ENCODE assay signal across 8 cellular contexts in the genomic region with DNA sequence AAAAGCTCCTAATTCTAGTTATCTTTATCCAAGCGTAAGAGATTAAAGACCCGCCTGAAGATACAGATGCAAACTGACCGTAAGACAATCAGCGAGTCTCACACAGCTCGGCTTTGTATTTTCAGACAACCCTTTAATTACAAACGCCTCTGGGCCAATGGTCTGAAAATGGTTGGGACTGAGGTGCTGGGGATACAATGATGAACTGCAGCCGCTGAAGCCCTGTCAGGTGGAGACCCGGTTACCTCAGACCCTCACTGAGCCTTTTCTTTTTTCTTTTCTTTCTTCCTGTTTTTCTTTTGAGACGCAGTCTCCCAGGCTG. TPM values are rescaled to one million over a fixed set of nuclear protein-coding genes. Genes with fewer than 3 reads are reported as not detected.
DNase-seq lines count a peak whose midpoint lies in the region; ATAC-seq lines count a peak whose summit lies in the region.

No MANE protein-coding gene starts in this region.

- no peaks in the 10 kb centered on the region for H3K9me3 Mint-ChIP-seq in naive B cell

- H3K27ac ChIP-seq in SJSA1 (0 out of 2 replicates have a peak overlapping the region, but pooled peaks have one; percentile 8), epithelial cell of prostate (peak overlapping the region; percentile 66)

- H3K4me1 ChIP-seq in SJSA1 (replicated peaks) = peaks cover 10% of the 10 kb centered on the region

- H3K4me1 Mint-ChIP-seq in naive B cell = peaks cover 15 to 24% (median 23%) of the 10 kb centered on the region in 3 donors

- peak overlapping the region; percentile 98 to 100 (median 99) for H3K27ac Mint-ChIP-seq in naive B cell

- no peaks in the 10 kb centered on the region for H3K9me3 ChIP-seq in SJSA1 (replicated peaks)

- ATAC-seq in HG02973 (IDR thresholded peaks at IDR 0.05; ENCODE audit: unreplicated experiment) (peak; percentile 8), naive B cell (ENCODE audit: low read depth in 2 of 2) (peak; percentile 11)

- H3K27me3 ChIP-seq in SJSA1 (replicated peaks) = no peaks in the 10 kb centered on the region

- peak overlapping the region; percentile 93 to 99 (median 99) for H3K4me3 Mint-ChIP-seq in naive B cell

- H3K27me3 Mint-ChIP-seq in naive B cell = no peaks in the 10 kb centered on the region

- DNase-seq in stimulated activated CD4-positive, alpha-beta T cell treated with anti-CD3 and anti-CD28 coated beads, Interleukin-4, amount 100 ng/mL, for 4 hours = peak; percentile 0 to 1
- no peak for DNase-seq in stimulated activated CD4-positive, alpha-beta T cell treated with anti-CD3 and anti-CD28 coated beads, Interleukin-1b, Interleukin-23, amount 100 ng/mL, for 48 hours
- DNase-seq in SJSA1 (ENCODE audit: low read depth in 1 of 2, low spot score in 2 of 2) (no peak), epithelial cell of prostate (ENCODE audit: low read depth, low spot score) (no peak), naive B cell (no peak), DMS153 treated with DMSO at 0.1 percent for 48 hours (lab: John Stamatoyannopoulos, UW; ENCODE audit: unreplicated experiment) (no peak)
- DNase-seq in stimulated activated CD4-positive, alpha-beta T cell treated with anti-CD3 and anti-CD28 coated beads, Interleukin-15, amount 100 ng/mL, for 24 hours = no peak

- H3K4me3 ChIP-seq in SJSA1 = peak overlapping the region; percentile 58

- H3K36me3 ChIP-seq in SJSA1 = peaks cover 2% of the 10 kb centered on the region

- no peaks in the 10 kb centered on the region for H3K36me3 Mint-ChIP-seq in naive B cell

RNA-seq across cellular contexts. Expression of a gene that starts 0.7 kb away (rescaled TPM):
- 13.9 and 16.3 TPM in 2 replicates for total RNA-seq in SJSA1 (2014; rRNA removed; shearing (Covaris generic))
- 10 to 100 TPM in 3 of 6 donors, 1 to 10 TPM in 3; 3.5 to 12.5 (median 9.9) TPM for polyA plus RNA-seq in naive B cell (ENCODE audit: low read depth in 6 of 6)

Comparison
In these comparisons a context has a peak if more than half of its experiments do, and no peak if none do; other contexts are left out.
1. DNase-seq: peak in stimulated activated CD4-positive, alpha-beta T cell treated with anti-CD3 and anti-CD28 coated beads, Interleukin-4, amount 100 ng/mL, for 4 hours (2 of 2); none in stimulated activated CD4-positive, alpha-beta T cell treated with anti-CD3 and anti-CD28 coated beads, Interleukin-1b, Interleukin-23, amount 100 ng/mL, for 48 hours (single experiment), SJSA1 (0 of 2), epithelial cell of prostate (single experiment), naive B cell (single experiment), DMS153 treated with DMSO at 0.1 percent for 48 hours (single experiment) and stimulated activated CD4-positive, alpha-beta T cell treated with anti-CD3 and anti-CD28 coated beads, Interleukin-15, amount 100 ng/mL, for 24 hours (single experiment).